ENCODE assay signal across 8 cellular contexts in the genomic region with DNA sequence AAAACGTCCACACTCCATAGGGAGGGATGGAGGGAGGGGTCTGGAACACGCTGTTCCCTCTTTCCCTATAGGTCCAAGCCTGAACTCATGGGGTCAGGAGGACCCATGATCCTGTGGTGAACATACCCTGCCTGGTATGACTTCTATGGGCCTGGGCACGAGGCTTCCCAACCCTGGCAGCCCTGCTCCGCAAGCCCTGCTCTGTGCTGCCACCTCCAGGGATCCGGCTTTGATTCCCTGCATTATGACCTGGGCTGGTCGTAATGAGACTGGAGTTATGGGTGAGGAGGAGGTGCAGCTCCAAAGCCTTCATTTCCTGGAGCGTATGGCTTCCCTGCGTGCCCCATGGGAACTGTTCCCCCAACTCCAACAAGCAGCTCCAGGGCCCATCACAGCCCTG. TPM values are rescaled to one million over a fixed set of nuclear protein-coding genes. Genes with fewer than 3 reads are reported as not detected.
DNase-seq lines count a peak whose midpoint lies in the region; ATAC-seq and TF ChIP-seq lines count a peak whose summit lies in the region.

No MANE protein-coding gene starts in this region.

- H3K4me1 Mint-ChIP-seq in Calu3 (ENCODE audit: low read depth, unreplicated experiment) (peaks cover 9% of the 10 kb centered on the region), natural killer cell (no peaks in the 10 kb centered on the region)

- H3K36me3 ChIP-seq in brain microvascular endothelial cell (replicated peaks) (no peaks in the 10 kb centered on the region), mucosa of descending colon (ENCODE audit: low read depth) (no peaks in the 10 kb centered on the region)

- H3K9me3 Mint-ChIP-seq in Calu3 (ENCODE audit: low read depth, unreplicated experiment) = no peaks in the 10 kb centered on the region
- no peaks in the 10 kb centered on the region for H3K9me3 Mint-ChIP-seq in natural killer cell

- H3K9me3 ChIP-seq in mucosa of descending colon = no peaks in the 10 kb centered on the region

- no peaks in the 10 kb centered on the region for H3K4me1 ChIP-seq in mucosa of descending colon (ENCODE audit: low read depth)

- H3K27me3 Mint-ChIP-seq in Calu3 (ENCODE audit: unreplicated experiment) = no peaks in the 10 kb centered on the region
- H3K27me3 Mint-ChIP-seq in natural killer cell (ENCODE audit: low read depth in 2 of 2) = peaks cover 45 to 52% of the 10 kb centered on the region in 2 donors

- H3K4me3 Mint-ChIP-seq in Calu3 (ENCODE audit: low read depth, unreplicated experiment) (no peak overlapping the region), natural killer cell (no peak overlapping the region)

- CTCF ChIA-PET in Calu3 (lab: Charles Lee) = interaction anchor here (0.8 to 1.5 kb wide), 2 partner anchors 15 to 37 kb away, joined by 3 read pairs; no protein-coding TSS in a partner anchor

- H3K27ac Mint-ChIP-seq in Calu3 (ENCODE audit: unreplicated experiment) = no peak overlapping the region
- H3K27ac Mint-ChIP-seq in natural killer cell = no peak overlapping the region

- DNase-seq in Calu3 (peak; percentile 64), HuH-7 (ENCODE audit: low spot score) (peak; percentile 53), brain microvascular endothelial cell (no peak), mucosa of descending colon (peak in 2 of 3 donors; percentile 21 to 41), natural killer cell (no peak), NCI-H187 (lab: John Stamatoyannopoulos, UW) (no peak)

- H3K36me3 Mint-ChIP-seq in Calu3 (ENCODE audit: insufficient read depth, unreplicated experiment) (no peaks in the 10 kb centered on the region), natural killer cell (no peaks in the 10 kb centered on the region)

- ATAC-seq in mucosa of descending colon = peak; percentile 69
- no peak for ATAC-seq in natural killer cell
- ATAC-seq in GM19023 (IDR thresholded peaks at IDR 0.05; ENCODE audit: unreplicated experiment) = no peak
- ATAC-seq in HG02798 (IDR thresholded peaks at IDR 0.05; ENCODE audit: poor library complexity, unreplicated experiment) = no peak

- H3K27ac ChIP-seq in brain microvascular endothelial cell = no peak overlapping the region

- H3K4me3 ChIP-seq in brain microvascular endothelial cell (ENCODE audit: low read depth, low read length) (no peak overlapping the region), mucosa of descending colon (no peak overlapping the region)

- peak; percentile 20 for TF ChIP-seq CTCF in Calu3 (IDR thresholded peaks at IDR 0.05; ENCODE audit: unreplicated experiment)
- TF ChIP-seq CTCF in brain microvascular endothelial cell (IDR thresholded peaks at IDR 0.05; ENCODE audit: low read depth, low read length, missing control alignments) = peak; percentile 49
- TF ChIP-seq CTCF in mucosa of descending colon (IDR thresholded peaks at IDR 0.05) = no peak
- no peak for TF ChIP-seq CTCF in natural killer cell (IDR thresholded peaks at IDR 0.05)

- peaks cover 39% of the 10 kb centered on the region for H3K27me3 ChIP-seq in brain microvascular endothelial cell (replicated peaks)

- in situ Hi-C loops in brain microvascular endothelial cell (cut with HindIII; ENCODE audit: low pct_ligation_motif_present, low sequenced_read_pairs) = no loop called here

- intact Hi-C loops in Calu3 (cut with micrococcal nuclease; ENCODE audit: unreplicated experiment) (loop anchor here (10.0 kb wide), 1 partner anchor 119 kb away; no protein-coding TSS in a partner anchor), mucosa of descending colon (cut with DNase I, micrococcal nuclease) (no loop called here), natural killer cell (cut with micrococcal nuclease) (no loop called here)

- no TSS peak for BruUV-seq in Calu3 (replicated peaks; lab: Mats Ljungman, UMichigan)

RNA-seq across cellular contexts. Expression of gene CDH22, which starts 54.9 kb away (rescaled TPM):
- total RNA-seq in Calu3 (2022) = not detected in 2 replicates
- under 1 TPM; 0.13 to 0.32 (median 0.19) TPM for total RNA-seq in mucosa of descending colon
- not detected for total RNA-seq in natural killer cell

Comparison
In these comparisons a context has a peak if more than half of its experiments do, and no peak if none do; other contexts are left out.
1. DNase-seq: peak in Calu3 (single experiment), HuH-7 (single experiment) and mucosa of descending colon (2 of 3); none in brain microvascular endothelial cell (single experiment), natural killer cell (single experiment) and NCI-H187 (0 of 2).
2. CTCF ChIP-seq: peak in Calu3 (single experiment) and brain microvascular endothelial cell (single experiment); none in mucosa of descending colon (single experiment) and natural killer cell (single experiment).